Comparison of ENCODE assay signal across 8 cellular contexts in genomic region chr19:6092329-6093286, GRCh38. TPM values are rescaled to one million over a fixed set of nuclear protein-coding genes. Genes with fewer than 3 reads are reported as not detected.
DNase-seq lines count a peak whose midpoint lies in the region; ATAC-seq and TF ChIP-seq lines count a peak whose summit lies in the region.

No MANE protein-coding gene starts in this region.

- BruUV-seq in Calu3 (replicated peaks; lab: Mats Ljungman, UMichigan), result no TSS peak
- no TSS peak for BruUV-seq in MCF 10A (replicated peaks; lab: Mats Ljungman, UMichigan)

- H3K27ac Mint-ChIP-seq in Calu3 (ENCODE audit: unreplicated experiment) (peak overlapping the region; percentile 93), MCF 10A (ENCODE audit: low read depth, unreplicated experiment) (peak overlapping the region; percentile 97)

- H3K9me3 Mint-ChIP-seq in Calu3 (ENCODE audit: low read depth, unreplicated experiment) (no peaks in the 10 kb centered on the region), MCF 10A (ENCODE audit: unreplicated experiment) (no peaks in the 10 kb centered on the region)

- POLR2A ChIA-PET in MCF 10A (lab: Yijun Ruan, JAX), result interaction anchor here (0.5 to 2.6 kb wide), 17 partner anchors 12 to 374 kb away, joined by 3 to 129 read pairs (median 8); partner anchors contain the start of gene ALKBH7

- intact Hi-C loops in Calu3 (cut with micrococcal nuclease; ENCODE audit: unreplicated experiment) (no loop called here), MCF 10A (cut with micrococcal nuclease) (loop anchor here (1.0 kb wide), 1 partner anchor 33 kb away; no protein-coding TSS in a partner anchor)

- DNase-seq in Calu3 (peak; percentile 81), NCI-H146 treated with DMSO at 0.1 percent for 48 hours (lab: John Stamatoyannopoulos, UW; ENCODE audit: unreplicated experiment) (peak; percentile 11), MCF 10A (ENCODE audit: unreplicated experiment) (peak; percentile 88), islet precursor cell (peak; percentile 95), activated T-cell treated with anti-CD3 and anti-CD28 coated beads for 4 hours (no peak)
- no peak for DNase-seq in activated T-cell treated with anti-CD3 and anti-CD28 coated beads, Interleukin-2, amount 50 U/mL, for 1 hour

- H3K27ac ChIP-seq in skin epidermis, result peak overlapping the region in 19 of 21 experiments; percentile 65 to 92 (median 83)

- H3K4me3 ChIP-seq in skin epidermis, result peak overlapping the region in 4 of 7 experiments; percentile 3 to 28 (median 8)

- no peak for TF ChIP-seq CTCF in Calu3 (IDR thresholded peaks at IDR 0.05; ENCODE audit: unreplicated experiment)
- no peak for TF ChIP-seq CTCF in MCF 10A (IDR thresholded peaks at IDR 0.05; ENCODE audit: unreplicated experiment)

- H3K27me3 Mint-ChIP-seq in Calu3 (ENCODE audit: unreplicated experiment), result no peaks in the 10 kb centered on the region
- no peaks in the 10 kb centered on the region for H3K27me3 Mint-ChIP-seq in MCF 10A (ENCODE audit: insufficient read depth, unreplicated experiment)

- H3K4me1 Mint-ChIP-seq in Calu3 (ENCODE audit: low read depth, unreplicated experiment), result peaks cover 21% of the 10 kb centered on the region
- H3K4me1 Mint-ChIP-seq in MCF 10A (ENCODE audit: insufficient read depth, unreplicated experiment), result peaks cover 32% of the 10 kb centered on the region

- H3K4me3 Mint-ChIP-seq in Calu3 (ENCODE audit: low read depth, unreplicated experiment) (peak overlapping the region; percentile 64), MCF 10A (ENCODE audit: unreplicated experiment) (peak overlapping the region; percentile 66)

- ATAC-seq in GM21529 (IDR thresholded peaks at IDR 0.05; ENCODE audit: unreplicated experiment), result no peak

- H3K36me3 Mint-ChIP-seq in Calu3 (ENCODE audit: insufficient read depth, unreplicated experiment) (peaks cover 17% of the 10 kb centered on the region), MCF 10A (ENCODE audit: insufficient read depth, unreplicated experiment) (peaks cover 2% of the 10 kb centered on the region)

- CTCF ChIA-PET in Calu3 (lab: Charles Lee), result interaction anchor here (0.6 to 1.3 kb wide), 7 partner anchors 12 to 107 kb away, joined by 3 to 7 read pairs (median 4); no protein-coding TSS in a partner anchor
- CTCF ChIA-PET in MCF 10A (lab: Yijun Ruan, JAX), result interaction anchor here (0.5 to 2.1 kb wide), 12 partner anchors 10 to 44 kb away, joined by 3 to 12 read pairs (median 4); no protein-coding TSS in a partner anchor

RNA-seq across cellular contexts. Expression of gene RFX2, which starts 17.7 kb away (rescaled TPM):
- total RNA-seq in Calu3 (2022) (9.3 and 13.7 TPM in 2 replicates), MCF 10A (2022) (9.9 and 10.7 TPM in 2 replicates)

RNA-seq across cellular contexts. Expression of gene ACSBG2, which starts 42.9 kb away (rescaled TPM):
- total RNA-seq in Calu3 (2022) (not detected in 2 replicates), MCF 10A (2022) (not detected in 2 replicates)

Comparison
In these comparisons a context has a peak if more than half of its experiments do, and no peak if none do; other contexts are left out.
1. DNase-seq: peak in Calu3 (single experiment), NCI-H146 treated with DMSO at 0.1 percent for 48 hours (single experiment), MCF 10A (single experiment) and islet precursor cell (single experiment); none in activated T-cell treated with anti-CD3 and anti-CD28 coated beads for 4 hours (single experiment) and activated T-cell treated with anti-CD3 and anti-CD28 coated beads, Interleukin-2, amount 50 U/mL, for 1 hour (single experiment).